1 cellular context compared by ENCODE assay signal in genomic region chr3:169668081-169668956, GRCh38.
TF ChIP-seq lines count a peak whose summit lies in the region.

No MANE protein-coding gene starts in this region.

TF ChIP-seq in HepG2, 621 proteins besides CTCF, POLR2A, EP300 and RAD21 (continued from another document and continues in another):
- TF ChIP-seq ZNF687 (CRISPR knock-in tag; IDR thresholded peaks at IDR 0.05): peak; percentile 56
- TF ChIP-seq EED (CRISPR knock-in tag; IDR thresholded peaks at IDR 0.05): no peak
- no peak for TF ChIP-seq HMG20A (CRISPR knock-in tag; IDR thresholded peaks at IDR 0.05; ENCODE audit: borderline replicate concordance)
- TF ChIP-seq U2AF1 (optimal IDR thresholded peaks at IDR 0.05; ENCODE audit: low read depth, low read length): no peak
- TF ChIP-seq SIN3A (IDR thresholded peaks at IDR 0.05; ENCODE audit: borderline replicate concordance, low read depth, low read length): no peak
- no peak for TF ChIP-seq ZNF670 (CRISPR knock-in tag; IDR thresholded peaks at IDR 0.05; ENCODE audit: borderline replicate concordance)
- TF ChIP-seq AHDC1 (CRISPR knock-in tag; IDR thresholded peaks at IDR 0.05; ENCODE audit: borderline replicate concordance): no peak
- TF ChIP-seq GLI4 (CRISPR knock-in tag; IDR thresholded peaks at IDR 0.05; ENCODE audit: borderline replicate concordance): no peak
- no peak for TF ChIP-seq RFX5 (IDR thresholded peaks at IDR 0.05; ENCODE audit: low read depth, low read length)
- TF ChIP-seq HNRNPLL (IDR thresholded peaks at IDR 0.05; ENCODE audit: low read depth, low read length, poor library complexity, severe bottlenecking): peak; percentile 16
- TF ChIP-seq EEA1 (CRISPR knock-in tag; IDR thresholded peaks at IDR 0.05; ENCODE audit: borderline replicate concordance): no peak
- TF ChIP-seq ZFP62 (CRISPR knock-in tag; IDR thresholded peaks at IDR 0.05): no peak
- TF ChIP-seq ZNF30 (CRISPR knock-in tag; IDR thresholded peaks at IDR 0.05): no peak
- TF ChIP-seq PHB2 (IDR thresholded peaks at IDR 0.05; ENCODE audit: partially characterized antibody): no peak
- no peak for TF ChIP-seq MAFF (IDR thresholded peaks at IDR 0.05; ENCODE audit: low read depth, low read length)
- TF ChIP-seq BORCS8-MEF2B (CRISPR knock-in tag; IDR thresholded peaks at IDR 0.05): no peak
- TF ChIP-seq ATF1 (CRISPR knock-in tag; IDR thresholded peaks at IDR 0.05): no peak
- no peak for TF ChIP-seq GABPA (IDR thresholded peaks at IDR 0.05; ENCODE audit: low read depth, low read length)
- no peak for TF ChIP-seq GABPA (CRISPR knock-in tag; IDR thresholded peaks at IDR 0.05; ENCODE audit: low read depth)
- TF ChIP-seq SRSF4 (IDR thresholded peaks at IDR 0.05; ENCODE audit: low read depth, low read length, poor library complexity, severe bottlenecking): no peak
- TF ChIP-seq ZNF879 (CRISPR knock-in tag; IDR thresholded peaks at IDR 0.05): no peak
- no peak for TF ChIP-seq PAWR (CRISPR knock-in tag; IDR thresholded peaks at IDR 0.05; ENCODE audit: borderline replicate concordance)
- no peak for TF ChIP-seq KIAA2018 (CRISPR knock-in tag; IDR thresholded peaks at IDR 0.05; ENCODE audit: borderline replicate concordance)
- no peak for TF ChIP-seq ZNF646 (CRISPR knock-in tag; IDR thresholded peaks at IDR 0.05)
- TF ChIP-seq ZBTB7A (CRISPR knock-in tag; IDR thresholded peaks at IDR 0.05): no peak
- peak; percentile 23; the same call in 1 of the 2 replicates for TF ChIP-seq ZNF501 (CRISPR knock-in tag; IDR thresholded peaks at IDR 0.05)
- no peak for TF ChIP-seq ZSCAN30 (CRISPR knock-in tag; IDR thresholded peaks at IDR 0.05)
- TF ChIP-seq REL (CRISPR knock-in tag; conservative IDR thresholded peaks at IDR 0.05): no peak
- TF ChIP-seq ZNF337 (CRISPR knock-in tag; IDR thresholded peaks at IDR 0.05; ENCODE audit: borderline replicate concordance, low read depth): no peak
- TF ChIP-seq PHF20 (CRISPR knock-in tag; IDR thresholded peaks at IDR 0.05): no peak
- TF ChIP-seq ZKSCAN8 (CRISPR knock-in tag; IDR thresholded peaks at IDR 0.05; ENCODE audit: borderline replicate concordance): no peak
- TF ChIP-seq HOXA5 (CRISPR knock-in tag; IDR thresholded peaks at IDR 0.05): no peak
- TF ChIP-seq SRY (CRISPR knock-in tag; IDR thresholded peaks at IDR 0.05): no peak
- 0 out of 2 replicates have a peak, but pooled peaks have one; percentile 29 for TF ChIP-seq MAX (IDR thresholded peaks at IDR 0.05)
- TF ChIP-seq MXD4 (CRISPR knock-in tag; IDR thresholded peaks at IDR 0.05): no peak
- TF ChIP-seq ZNF124 (CRISPR knock-in tag; IDR thresholded peaks at IDR 0.05): no peak
- no peak for TF ChIP-seq ZNF441 (CRISPR knock-in tag; IDR thresholded peaks at IDR 0.05; ENCODE audit: borderline replicate concordance)
- no peak for TF ChIP-seq MTA3 (CRISPR knock-in tag; IDR thresholded peaks at IDR 0.05)
- TF ChIP-seq ZNF589 (CRISPR knock-in tag; conservative IDR thresholded peaks at IDR 0.05): no peak
